ENCODE assay signal across 18 cellular contexts in genomic region chr13:81987159-81987558, GRCh38.
DNase-seq lines count a peak whose midpoint lies in the region; ATAC-seq lines count a peak whose summit lies in the region.
"Had no signal": no experiment of that assay in that cellular context is flagged by ENCODE, and none has a peak within 500 bp of the region (broad histone marks: within the 10 kb centered on the region; RNA-seq: fewer than 3 reads in every experiment).

No MANE protein-coding gene starts in this region.

- H3K27ac ChIP-seq in mesodermal cell (ENCODE audit: low read depth, low read length, severe bottlenecking): peak overlapping the region; percentile 8
- H3K27ac ChIP-seq: cardiac muscle cell, tibial nerve had no signal

- no peak overlapping the region for H3K9ac ChIP-seq in adipocyte (ENCODE audit: low read length)

- H3K9me3 ChIP-seq in adipocyte (ENCODE audit: control insufficient read depth, low read length) (no peaks in the 10 kb centered on the region), mesodermal cell (ENCODE audit: control insufficient read depth, low read length) (no peaks in the 10 kb centered on the region)
- H3K9me3 ChIP-seq: tibial nerve had no signal

- no peak overlapping the region for H3K4me3 ChIP-seq in adipocyte (ENCODE audit: low read length)
- H3K4me3 ChIP-seq in mesodermal cell (ENCODE audit: extremely low read depth, insufficient read depth, low read length, poor library complexity, severe bottlenecking): no peak overlapping the region
- H3K4me3 ChIP-seq: cardiac muscle cell, smooth muscle cell, tibial nerve had no signal

- H3K36me3 ChIP-seq in adipocyte (ENCODE audit: control insufficient read depth, insufficient read depth, low read length, severe bottlenecking) (no peaks in the 10 kb centered on the region), mesodermal cell (ENCODE audit: control insufficient read depth, insufficient read depth, low read length) (no peaks in the 10 kb centered on the region)
- H3K36me3 ChIP-seq: cardiac muscle cell, tibial nerve had no signal

- ATAC-seq in GM18907 (IDR thresholded peaks at IDR 0.05; ENCODE audit: unreplicated experiment): no peak
- no peak for ATAC-seq in HG02852 (IDR thresholded peaks at IDR 0.05; ENCODE audit: unreplicated experiment)
- ATAC-seq in GM19467 (IDR thresholded peaks at IDR 0.05; ENCODE audit: unreplicated experiment): no peak
- ATAC-seq: left ventricle myocardium superior; stimulated activated memory B cell treated with anti-CD40 and anti-IgM and Interleukin-4, amounts not matched to agents 10 μg/mL and 1 μg/mL and 100 μg/mL, for 72 hours had no signal

- DNase-seq in Caki2 (ENCODE audit: low read depth) (peak; percentile 6), HT-29 (ENCODE audit: low spot score) (peak; percentile 23), adipocyte (ENCODE audit: low read depth) (peak; percentile 12)
- no peak for DNase-seq in activated CD4-positive, alpha-beta T cell treated with anti-CD3 and anti-CD28 coated beads for 1 hour
- DNase-seq: DMS79 treated with DMSO at 0.1 percent for 48 hours; effector CD8-positive, alpha-beta T cell; hippocampal formation; left ventricle myocardium superior; NCI-H510A treated with DMSO at 0.1 percent for 48 hours; posterior cingulate gyrus had no signal

- in situ Hi-C loops in Caki2 (cut with HindIII; ENCODE audit: low pct_unique_long_range_greater_than_20kb, low sequenced_read_pairs): no loop called here

- no peaks in the 10 kb centered on the region for H3K4me1 ChIP-seq in adipocyte (ENCODE audit: control insufficient read depth, insufficient read depth, low read length)
- H3K4me1 ChIP-seq in mesodermal cell (ENCODE audit: control insufficient read depth, insufficient read depth, low read length, poor library complexity, severe bottlenecking): no peaks in the 10 kb centered on the region
- H3K4me1 ChIP-seq: tibial nerve had no signal

- no peaks in the 10 kb centered on the region for H3K27me3 ChIP-seq in adipocyte (replicated peaks; ENCODE audit: control insufficient read depth, insufficient read depth, low read length)
- H3K27me3 ChIP-seq: cardiac muscle cell, tibial nerve had no signal
